In the genomic region with DNA sequence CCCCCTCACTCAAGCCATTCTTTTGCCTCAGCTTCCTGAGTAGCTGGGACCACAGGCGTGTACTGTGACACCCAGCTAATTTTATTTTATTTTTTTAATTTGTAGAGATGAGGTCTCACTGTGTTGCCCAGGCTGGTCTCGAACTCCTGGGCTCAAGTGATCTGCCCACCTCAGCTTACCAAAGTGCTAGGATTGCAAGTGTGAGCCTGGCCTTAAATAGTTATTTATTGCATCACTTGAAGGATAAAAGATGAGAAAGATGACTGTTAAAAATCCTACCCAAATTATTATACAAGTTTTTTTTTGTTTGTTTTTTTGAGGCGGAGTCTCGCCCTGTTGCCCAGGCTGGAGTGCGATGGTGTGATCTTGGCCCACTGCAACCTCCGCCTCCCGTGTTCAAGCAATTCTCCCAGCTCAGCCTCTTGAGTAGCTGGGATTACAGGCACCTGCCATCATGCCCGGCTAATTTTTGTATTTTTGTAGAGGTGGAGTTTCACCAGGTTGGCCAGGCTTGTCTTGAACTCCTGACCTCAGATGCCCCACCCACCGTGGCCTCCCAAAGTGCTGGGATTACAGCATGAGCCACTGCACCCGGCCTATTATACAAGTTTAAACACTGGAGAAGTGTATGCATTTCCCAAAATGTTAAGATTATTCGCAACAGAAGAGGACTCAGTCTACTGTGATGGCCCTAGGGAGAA, we compare ENCODE assay signal across 14 cellular contexts. TPM values are rescaled to one million over a fixed set of nuclear protein-coding genes. Genes with fewer than 3 reads are reported as not detected.
A peak's percentile ranks its signal among the peaks of the same experiment; 100 is the strongest.
DNase-seq lines count a peak whose midpoint lies in the region; ATAC-seq and TF ChIP-seq lines count a peak whose summit lies in the region.
"Had no signal": no experiment of that assay in that cellular context is flagged by ENCODE, and none has a peak within 500 bp of the region (broad histone marks: within the 10 kb centered on the region; RNA-seq: fewer than 3 reads in every experiment).

No MANE protein-coding gene starts in this region.

- no TSS peak for BruUV-seq in MCF 10A (replicated peaks; lab: Mats Ljungman, UMichigan)

- H3K36me3 Mint-ChIP-seq in MCF 10A (ENCODE audit: insufficient read depth, unreplicated experiment), result peaks cover 55% of the 10 kb centered on the region
- H3K36me3 Mint-ChIP-seq in stimulated activated effector memory CD8-positive, alpha-beta T cell treated with anti-CD3 and anti-CD28 coated beads, Interleukin-12 subunit alpha, Interleukin-12 subunit beta, amount 100 ng/mL, for 72 hours, result peaks cover 72% of the 10 kb centered on the region
- peaks cover 23% of the 10 kb centered on the region for H3K36me3 Mint-ChIP-seq in activated CD4-positive, alpha-beta T cell treated with anti-CD3 and anti-CD28 coated beads, Interleukin-2, amount 10 ng/mL, durations not matched to agents 7 days and 5 days (ENCODE audit: low read depth)

- H3K4me1 Mint-ChIP-seq in MCF 10A (ENCODE audit: insufficient read depth, unreplicated experiment), result peaks cover 10% of the 10 kb centered on the region
- H3K4me1 Mint-ChIP-seq in stimulated activated effector memory CD8-positive, alpha-beta T cell treated with anti-CD3 and anti-CD28 coated beads, Interleukin-12 subunit alpha, Interleukin-12 subunit beta, amount 100 ng/mL, for 72 hours, result peaks cover 43% of the 10 kb centered on the region
- H3K4me1 Mint-ChIP-seq in activated CD4-positive, alpha-beta T cell treated with anti-CD3 and anti-CD28 coated beads, Interleukin-2, amount 10 ng/mL, durations not matched to agents 7 days and 5 days, result peaks cover 53% of the 10 kb centered on the region

- no peaks in the 10 kb centered on the region for H3K27me3 Mint-ChIP-seq in MCF 10A (ENCODE audit: insufficient read depth, unreplicated experiment)
- no peaks in the 10 kb centered on the region for H3K27me3 Mint-ChIP-seq in activated CD4-positive, alpha-beta T cell treated with anti-CD3 and anti-CD28 coated beads, Interleukin-2, amount 10 ng/mL, durations not matched to agents 7 days and 5 days
- H3K27me3 Mint-ChIP-seq: activated B cell treated with CpG ODN at 0.5 μM for 24 hours had no signal

- H3K4me3 Mint-ChIP-seq in MCF 10A (ENCODE audit: unreplicated experiment), result peak overlapping the region; percentile 97
- peak overlapping the region; percentile 100 for H3K4me3 Mint-ChIP-seq in stimulated activated effector memory CD8-positive, alpha-beta T cell treated with anti-CD3 and anti-CD28 coated beads, Interleukin-12 subunit alpha, Interleukin-12 subunit beta, amount 100 ng/mL, for 72 hours
- no peak overlapping the region for H3K4me3 Mint-ChIP-seq in activated CD4-positive, alpha-beta T cell treated with anti-CD3 and anti-CD28 coated beads, Interleukin-2, amount 10 ng/mL, durations not matched to agents 7 days and 5 days

- TF ChIP-seq CTCF in MCF 10A (IDR thresholded peaks at IDR 0.05; ENCODE audit: unreplicated experiment), result no peak
- TF ChIP-seq CTCF in breast epithelium (IDR thresholded peaks at IDR 0.05), result no peak
- no peak for TF ChIP-seq CTCF in RWPE1 (conservative IDR thresholded peaks at IDR 0.05; ENCODE audit: low read depth)
- TF ChIP-seq CTCF in hepatocyte (IDR thresholded peaks at IDR 0.05; ENCODE audit: poor library complexity), result no peak

- H3K27me3 ChIP-seq in breast epithelium (no peaks in the 10 kb centered on the region), hepatocyte (no peaks in the 10 kb centered on the region)

- ATAC-seq in stimulated activated effector memory CD8-positive, alpha-beta T cell treated with anti-CD3 and anti-CD28 coated beads, Interleukin-12 subunit alpha, Interleukin-12 subunit beta, amount 100 ng/mL, for 72 hours, result no peak

- H3K4me1 ChIP-seq in breast epithelium (peaks cover 3 to 9% of the 10 kb centered on the region in 2 donors), hepatocyte (ENCODE audit: insufficient read depth) (peaks cover 11% of the 10 kb centered on the region)

- TF ChIP-seq POLR2A in breast epithelium (IDR thresholded peaks at IDR 0.05), result no peak

- H3K4me2 ChIP-seq in hepatocyte, result peak overlapping the region; percentile 78

- H2AFZ ChIP-seq in hepatocyte, result no peak overlapping the region

- CTCF ChIA-PET in MCF 10A (lab: Yijun Ruan, JAX), result interaction anchor here (0.6 to 8.9 kb wide), 7 partner anchors 12 to 1497 kb away, joined by 3 to 58 read pairs (median 5); partner anchors contain the start of gene SF3A3
- CTCF ChIA-PET in RWPE1 (lab: Yijun Ruan, JAX), result interaction anchor here (0.5 to 0.6 kb wide), 3 partner anchors 12 to 1499 kb away, joined by 3 to 6 read pairs (median 3); no protein-coding TSS in a partner anchor
- CTCF ChIA-PET in activated CD4-positive, alpha-beta T cell treated with anti-CD3 and anti-CD28 coated beads, Interleukin-2, amount 10 ng/mL, durations not matched to agents 7 days and 5 days (lab: Charles Lee), result interaction anchor here (0.7 to 1.3 kb wide), 2 partner anchors 12 to 22 kb away, joined by 3 to 5 read pairs; no protein-coding TSS in a partner anchor

- POLR2A ChIA-PET in MCF 10A (lab: Yijun Ruan, JAX) (interaction anchor here (0.6 to 4.8 kb wide), 6 partner anchors 11 to 1011 kb away, joined by 3 to 42 read pairs (median 4); partner anchors contain the start of genes NDUFS5 and SF3A3), RWPE1 (lab: Yijun Ruan, JAX; ENCODE audit: low non-redundant PET) (interaction anchor here (0.7 kb wide), 1 partner anchor 974 kb away, joined by 3 read pairs; no protein-coding TSS in a partner anchor)
- POLR2A ChIA-PET in activated CD4-positive, alpha-beta T cell treated with anti-CD3 and anti-CD28 coated beads, Interleukin-2, amount 10 ng/mL, durations not matched to agents 7 days and 5 days (lab: Charles Lee), result interaction anchor here (0.8 kb wide), 1 partner anchor 9 kb away, joined by 3 read pairs; no protein-coding TSS in a partner anchor

- H3K9me2 ChIP-seq in hepatocyte (replicated peaks; ENCODE audit: insufficient read depth), result no peaks in the 10 kb centered on the region

- no peak overlapping the region for H3K27ac Mint-ChIP-seq in MCF 10A (ENCODE audit: low read depth, unreplicated experiment)
- peak overlapping the region; percentile 99 for H3K27ac Mint-ChIP-seq in stimulated activated effector memory CD8-positive, alpha-beta T cell treated with anti-CD3 and anti-CD28 coated beads, Interleukin-12 subunit alpha, Interleukin-12 subunit beta, amount 100 ng/mL, for 72 hours
- no peak overlapping the region for H3K27ac Mint-ChIP-seq in activated CD4-positive, alpha-beta T cell treated with anti-CD3 and anti-CD28 coated beads, Interleukin-2, amount 10 ng/mL, durations not matched to agents 7 days and 5 days
- H3K27ac Mint-ChIP-seq: activated B cell treated with CpG ODN at 0.5 μM for 24 hours had no signal

- no peaks in the 10 kb centered on the region for H3K36me3 ChIP-seq in breast epithelium
- no peaks in the 10 kb centered on the region for H3K36me3 ChIP-seq in hepatocyte (replicated peaks; ENCODE audit: insufficient read depth, low read depth)

- no peaks in the 10 kb centered on the region for H3K9me3 Mint-ChIP-seq in MCF 10A (ENCODE audit: unreplicated experiment)
- H3K9me3 Mint-ChIP-seq in stimulated activated effector memory CD8-positive, alpha-beta T cell treated with anti-CD3 and anti-CD28 coated beads, Interleukin-12 subunit alpha, Interleukin-12 subunit beta, amount 100 ng/mL, for 72 hours, result no peaks in the 10 kb centered on the region
- H3K9me3 Mint-ChIP-seq in activated CD4-positive, alpha-beta T cell treated with anti-CD3 and anti-CD28 coated beads, Interleukin-2, amount 10 ng/mL, durations not matched to agents 7 days and 5 days, result no peaks in the 10 kb centered on the region
- H3K9me3 Mint-ChIP-seq: activated B cell treated with CpG ODN at 0.5 μM for 24 hours had no signal

- WGBS in hepatocyte (ENCODE audit: low lambda C conversion rate, missing lambda C conversion rate), result 96% methylated on average over 11 of the region's 11 CpGs

- H3K9me3 ChIP-seq in breast epithelium (no peaks in the 10 kb centered on the region), hepatocyte (ENCODE audit: low read depth) (no peaks in the 10 kb centered on the region)

- H3K79me2 ChIP-seq in hepatocyte, result peaks cover 51% of the 10 kb centered on the region

- peaks cover 5% of the 10 kb centered on the region for H4K20me1 ChIP-seq in hepatocyte (ENCODE audit: insufficient read depth, poor library complexity, severe bottlenecking)

- peak overlapping the region in 1 of 2 donors; percentile 71 for H3K27ac ChIP-seq in breast epithelium
- peak overlapping the region; percentile 21; the same call in 1 of the 2 replicates for H3K27ac ChIP-seq in RWPE1
- no peak overlapping the region for H3K27ac ChIP-seq in hepatocyte

- H3K4me3 ChIP-seq in breast epithelium, result no peak overlapping the region
- no peak overlapping the region for H3K4me3 ChIP-seq in hepatocyte
- H3K4me3 ChIP-seq: lung had no signal

- intact Hi-C loops in MCF 10A (cut with micrococcal nuclease), result no loop called here
- intact Hi-C loops in breast epithelium (cut with DNase I; ENCODE audit: low total_unique reads), result no loop called here

- DNase-seq in MCF 10A (ENCODE audit: unreplicated experiment) (no peak), breast epithelium (ENCODE audit: low spot score in 2 of 2) (no peak), RWPE1 (ENCODE audit: low spot score) (no peak), hepatocyte (ENCODE audit: low spot score) (no peak), mesenteric fat pad (ENCODE audit: low spot score) (no peak), SHP77 (lab: John Stamatoyannopoulos, UW) (no peak)
- DNase-seq in stimulated activated effector memory CD8-positive, alpha-beta T cell treated with anti-CD3 and anti-CD28 coated beads, Interleukin-12 subunit alpha, Interleukin-12 subunit beta, amount 100 ng/mL, for 72 hours (ENCODE audit: low spot score in 2 of 2), result no peak
- no peak for DNase-seq in activated CD4-positive, alpha-beta T cell treated with anti-CD3 and anti-CD28 coated beads, Interleukin-2, amount 10 ng/mL, durations not matched to agents 7 days and 5 days
- DNase-seq: activated B cell treated with CpG ODN at 0.5 μM for 24 hours; activated gamma-delta T cell; EL; hypothalamus; stimulated activated CD8-positive, alpha-beta memory T cell treated with anti-CD3 and anti-CD28 coated beads, Interleukin-4, amount 100 ng/mL, for 48 hours had no signal

RNA-seq across cellular contexts. Expression of gene UTP11, which starts 2.3 kb away (rescaled TPM):
- total RNA-seq in MCF 10A (2022), result 66.5 and 70.3 TPM in 2 replicates
- 10 to 100 TPM; 22.6 to 29.2 (median 25.6) TPM for total RNA-seq in breast epithelium
- total RNA-seq in hepatocyte, result 29.9 and 39.2 TPM in 2 replicates
- 31.1 and 36.2 TPM in 2 replicates for polyA plus RNA-seq in hepatocyte
- 35.3 TPM for total RNA-seq in mesenteric fat pad
- 10 to 100 TPM; 33.0 to 34.8 TPM for total RNA-seq in activated CD4-positive, alpha-beta T cell treated with anti-CD3 and anti-CD28 coated beads, Interleukin-2, amount 10 ng/mL, durations not matched to agents 7 days and 5 days

RNA-seq across cellular contexts. Expression of gene FHL3, which starts 9.6 kb away (rescaled TPM):
- total RNA-seq in MCF 10A (2022) (13.5 and 18.8 TPM in 2 replicates), breast epithelium (10 to 100 TPM; 11.8 to 22.6 (median 21.4) TPM), hepatocyte (8.4 and 27.2 TPM in 2 replicates), mesenteric fat pad (13.6 TPM)
- 27.2 and 28.6 TPM in 2 replicates for polyA plus RNA-seq in hepatocyte
- 1 to 10 TPM; 9.8 to 9.9 TPM for total RNA-seq in activated CD4-positive, alpha-beta T cell treated with anti-CD3 and anti-CD28 coated beads, Interleukin-2, amount 10 ng/mL, durations not matched to agents 7 days and 5 days

RNA-seq across cellular contexts. Expression of gene SF3A3, which starts 25.1 kb away (rescaled TPM):
- total RNA-seq in MCF 10A (2022) (55.6 and 61.7 TPM in 2 replicates), breast epithelium (10 to 100 TPM; 51.8 to 61.8 (median 54.4) TPM), hepatocyte (48.8 and 51.3 TPM in 2 replicates), mesenteric fat pad (46.7 TPM)
- 40.9 and 52.8 TPM in 2 replicates for polyA plus RNA-seq in hepatocyte
- 100 to 1,000 TPM in 1 of 2 experiments, 10 to 100 TPM in 1; 80.9 to 110 TPM for total RNA-seq in activated CD4-positive, alpha-beta T cell treated with anti-CD3 and anti-CD28 coated beads, Interleukin-2, amount 10 ng/mL, durations not matched to agents 7 days and 5 days

RNA-seq across cellular contexts. Expression of gene POU3F1, which starts 31.7 kb away (rescaled TPM):
- total RNA-seq in MCF 10A (2022) (0.14 TPM in 1 of 2 replicates, not detected in the other), breast epithelium (under 1 TPM in 1 of 3 donors, not detected in 2; 0.29 TPM), hepatocyte (1.0 TPM in 1 of 2 replicates, not detected in the other), mesenteric fat pad (0.19 TPM)
- polyA plus RNA-seq in hepatocyte, result 0.73 and 0.83 TPM in 2 replicates
- not detected for total RNA-seq in activated CD4-positive, alpha-beta T cell treated with anti-CD3 and anti-CD28 coated beads, Interleukin-2, amount 10 ng/mL, durations not matched to agents 7 days and 5 days
